19 cellular contexts compared by ENCODE assay signal in genomic region chr13:104320446-104320845, GRCh38.
"Had no signal": no experiment of that assay in that cellular context is flagged by ENCODE, and none has a peak within 500 bp of the region (broad histone marks: within the 10 kb centered on the region; RNA-seq: fewer than 3 reads in every experiment).

No MANE protein-coding gene starts in this region.

- H3K36me3 ChIP-seq: SJSA1 had no signal

- H3K27ac ChIP-seq: HL-60, SJSA1, SK-N-MC had no signal

- H3K27me3 ChIP-seq: SJSA1 had no signal

- DNase-seq: KBM-7, MM.1S, NCI-H1092 treated with DMSO at 0.1 percent for 48 hours, NCI-H1436, NCI-H187, NCI-H2029, NCI-H2081 treated with DMSO at 0.1 percent for 48 hours, NCI-H2171, NCI-H345, NCI-H510A, NCI-H524 treated with DMSO at 0.1 percent for 48 hours, NCI-H69, NCI-H774, Right ventricle myocardium superior, RPMI8226, SIG-M5 had no signal

- H3K4me3 ChIP-seq: SJSA1, SK-N-MC had no signal

- H3K9me3 ChIP-seq: SJSA1 had no signal
